19 cellular contexts compared by ENCODE assay signal in genomic region chr5:88861213-88861612, GRCh38. TPM values are rescaled to one million over a fixed set of nuclear protein-coding genes. Genes with fewer than 3 reads are reported as not detected.
A peak's percentile ranks its signal among the peaks of the same experiment; 100 is the strongest.
DNase-seq lines count a peak whose midpoint lies in the region; ATAC-seq, FAIRE-seq and TF ChIP-seq lines count a peak whose summit lies in the region.
"Had no signal": no experiment of that assay in that cellular context is flagged by ENCODE, and none has a peak within 500 bp of the region (broad histone marks: within the 10 kb centered on the region; RNA-seq: fewer than 3 reads in every experiment).

No MANE protein-coding gene starts in this region.

- no peak overlapping the region for H3K4ac ChIP-seq in trophoblast cell (ENCODE audit: low read depth, low read length)

- H2BK5ac ChIP-seq in trophoblast cell (ENCODE audit: low read depth, low read length, poor library complexity) = no peak overlapping the region

- intact Hi-C loops in right cardiac atrium (cut with DNase I) = no loop called here

- no peak for ATAC-seq in right cardiac atrium
- ATAC-seq in omental fat pad (ENCODE audit: low FRiP score) = no peak
- ATAC-seq in HG02970 (IDR thresholded peaks at IDR 0.05; ENCODE audit: low FRiP score, unreplicated experiment) = no peak
- no peak for ATAC-seq in HG02852 (IDR thresholded peaks at IDR 0.05; ENCODE audit: unreplicated experiment)
- ATAC-seq: HepG2, Panc1 had no signal

- no peak overlapping the region for H3K18ac ChIP-seq in trophoblast cell (ENCODE audit: low read length)

- H3K27me3 ChIP-seq in cardiac muscle cell = no peaks in the 10 kb centered on the region
- no peaks in the 10 kb centered on the region for H3K27me3 ChIP-seq in right cardiac atrium (ENCODE audit: control insufficient read depth, insufficient read depth)
- no peaks in the 10 kb centered on the region for H3K27me3 ChIP-seq in trophoblast cell (ENCODE audit: insufficient read depth, low read length)

- H3K14ac ChIP-seq in trophoblast cell (ENCODE audit: low read length) = no peak overlapping the region

- WGBS in right cardiac atrium = 85% methylated on average over 2 of the region's 2 CpGs
- WGBS in trophoblast cell (ENCODE audit: extremely low coverage, insufficient coverage, insufficient read length) = no CpG with 5 or more reads among the region's 2 CpGs

- no peak overlapping the region for H3K23ac ChIP-seq in trophoblast cell (ENCODE audit: low read length)

- no peak for FAIRE-seq in GM19239 (lab: Jason Lieb, UNC)
- FAIRE-seq: HepG2 had no signal

- no peak for DNase-seq in cardiac muscle cell (ENCODE audit: low read depth in 1 of 2, low spot score in 1 of 2)
- no peak for DNase-seq in right cardiac atrium
- DNase-seq in epithelial cell of prostate (ENCODE audit: low read depth, low spot score) = peak; percentile 12
- DNase-seq in trophoblast cell = peak; percentile 48 to 83
- no peak for DNase-seq in omental fat pad (ENCODE audit: low spot score)
- DNase-seq in GM19239 (ENCODE audit: insufficient read length, low spot score) = no peak
- DNase-seq: 8988T, DMS153, EL, Kasumi-1, NCI-H1417, NCI-H1930, NCI-H2171 treated with DMSO at 0.1 percent for 48 hours, NCI-H82 had no signal

- H3K4me2 ChIP-seq in trophoblast cell (ENCODE audit: low read length) = no peak overlapping the region

- peak overlapping the region; percentile 7 for H3K27ac ChIP-seq in cardiac muscle cell
- no peak overlapping the region for H3K27ac ChIP-seq in right cardiac atrium (ENCODE audit: low read length)
- H3K27ac ChIP-seq in epithelial cell of prostate = peak overlapping the region; percentile 55
- no peak overlapping the region for H3K27ac ChIP-seq in trophoblast cell (ENCODE audit: low read depth, low read length)
- H3K27ac ChIP-seq: C4-2B had no signal

- peaks cover 31% of the 10 kb centered on the region for H3K36me3 ChIP-seq in cardiac muscle cell
- H3K36me3 ChIP-seq in trophoblast cell (ENCODE audit: control insufficient read depth in 1 of 2, insufficient read depth in 2 of 2, low read length in 2 of 2) = no peaks in the 10 kb centered on the region

- H3K79me2 ChIP-seq in trophoblast cell (ENCODE audit: control insufficient read depth, insufficient read depth, low read length, poor library complexity) = peaks cover 2% of the 10 kb centered on the region

- no peaks in the 10 kb centered on the region for H3K79me1 ChIP-seq in trophoblast cell (ENCODE audit: low read length)

- H4K91ac ChIP-seq in trophoblast cell (ENCODE audit: low read depth, low read length) = no peak overlapping the region

- no peak overlapping the region for H4K8ac ChIP-seq in trophoblast cell (ENCODE audit: low read depth, low read length)

- no peak overlapping the region for H2AK5ac ChIP-seq in trophoblast cell (ENCODE audit: low read length)

- H2BK12ac ChIP-seq in trophoblast cell (ENCODE audit: low read length) = no peak overlapping the region

- no peak overlapping the region for H2BK120ac ChIP-seq in trophoblast cell (ENCODE audit: insufficient read depth, low read length, poor library complexity)

- no peak overlapping the region for H3K4me3 ChIP-seq in cardiac muscle cell
- no peak overlapping the region for H3K4me3 ChIP-seq in right cardiac atrium (ENCODE audit: low read length)
- no peak overlapping the region for H3K4me3 ChIP-seq in trophoblast cell (ENCODE audit: low read depth, low read length)

- no peak overlapping the region for H2AFZ ChIP-seq in trophoblast cell (ENCODE audit: insufficient read depth, low read length, poor library complexity)

- TF ChIP-seq CTCF in cardiac muscle cell (IDR thresholded peaks at IDR 0.05; ENCODE audit: low read depth, low read length) = no peak
- no peak for TF ChIP-seq CTCF in omental fat pad (IDR thresholded peaks at IDR 0.05)

- H3K9me3 ChIP-seq in cardiac muscle cell (ENCODE audit: low read depth) (no peaks in the 10 kb centered on the region), right cardiac atrium (ENCODE audit: control insufficient read depth, low read length) (no peaks in the 10 kb centered on the region), trophoblast cell (ENCODE audit: insufficient read depth, low read depth, low read length) (no peaks in the 10 kb centered on the region)

- H4K12ac ChIP-seq in trophoblast cell (ENCODE audit: low read depth, low read length) = no peak overlapping the region

- peaks cover 5% of the 10 kb centered on the region for H3K4me1 ChIP-seq in cardiac muscle cell (ENCODE audit: low read depth)
- peaks cover 4% of the 10 kb centered on the region for H3K4me1 ChIP-seq in right cardiac atrium (ENCODE audit: control insufficient read depth, insufficient read depth, low read length)
- no peaks in the 10 kb centered on the region for H3K4me1 ChIP-seq in trophoblast cell (ENCODE audit: control insufficient read depth in 1 of 2, insufficient read depth in 2 of 2, low read length in 2 of 2)

- H3K9ac ChIP-seq in trophoblast cell (ENCODE audit: low read length) = no peak overlapping the region

RNA-seq across cellular contexts. Expression of gene MEF2C, which starts 21.8 kb away (rescaled TPM):
- total RNA-seq in cardiac muscle cell = 95.3 and 175 TPM in 2 replicates
- 107 and 137 TPM in 2 replicates for polyA plus RNA-seq in cardiac muscle cell
- total RNA-seq in right cardiac atrium = 10 to 100 TPM; 57.4 to 78.4 (median 67.4) TPM
- polyA plus RNA-seq in right cardiac atrium = 14.5 TPM
- polyA plus RNA-seq in trophoblast cell (2013) = 6.4 and 7.1 TPM in 2 replicates
- total RNA-seq in omental fat pad = 10 to 100 TPM; 25.4 to 97.7 (median 44.0) TPM
- polyA plus RNA-seq: HepG2 had no signal

Comparison
In these comparisons a context has a peak if more than half of its experiments do, and no peak if none do; other contexts are left out.
1. H3K27ac ChIP-seq: peak in cardiac muscle cell (single experiment) and epithelial cell of prostate (single experiment); none in right cardiac atrium (single experiment) and trophoblast cell (single experiment).
2. DNase-seq: peak in epithelial cell of prostate (single experiment) and trophoblast cell (2 of 2); none in cardiac muscle cell (0 of 2), right cardiac atrium (0 of 3), omental fat pad (single experiment) and GM19239 (single experiment).